ENCODE assay signal across 17 cellular contexts in genomic region chrX:112819813-112820212, GRCh38. TPM values are rescaled to one million over a fixed set of nuclear protein-coding genes. Genes with fewer than 3 reads are reported as not detected.
DNase-seq lines count a peak whose midpoint lies in the region; ATAC-seq and TF ChIP-seq lines count a peak whose summit lies in the region.
"Had no signal": no experiment of that assay in that cellular context is flagged by ENCODE, and none has a peak within 500 bp of the region (broad histone marks: within the 10 kb centered on the region; RNA-seq: fewer than 3 reads in every experiment).

No MANE protein-coding gene starts in this region.

- H4K5ac ChIP-seq in IMR-90 (ENCODE audit: low read depth, low read length): no peak overlapping the region

- peaks cover 38% of the 10 kb centered on the region for H3K36me3 Mint-ChIP-seq in mesothelial cell of epicardium

- H3K4me2 ChIP-seq in IMR-90 (ENCODE audit: low read depth, low read length): 0 out of 2 replicates have a peak overlapping the region, but pooled peaks have one; percentile 2
- peak overlapping the region; percentile 37 for H3K4me2 ChIP-seq in smooth muscle cell
- H3K4me2 ChIP-seq: SK-N-SH had no signal

- no peak overlapping the region for H2BK5ac ChIP-seq in IMR-90 (ENCODE audit: low read depth, low read length, poor library complexity, severe bottlenecking)

- no peak overlapping the region for H2BK120ac ChIP-seq in IMR-90 (ENCODE audit: low read depth, low read length)

- H3K27ac Mint-ChIP-seq in mesothelial cell of epicardium: peak overlapping the region; percentile 84

- no peak overlapping the region for H3K4me3 Mint-ChIP-seq in mesothelial cell of epicardium
- H3K4me3 Mint-ChIP-seq: CD8-positive, alpha-beta memory T cell had no signal

- peaks cover 5% of the 10 kb centered on the region; the same call in 1 of the 2 replicates for H4K20me1 ChIP-seq in IMR-90 (ENCODE audit: insufficient read depth, low read length)
- no peaks in the 10 kb centered on the region for H4K20me1 ChIP-seq in smooth muscle cell (ENCODE audit: low read depth)

- no peak overlapping the region for H3K14ac ChIP-seq in IMR-90 (replicated peaks; ENCODE audit: low read depth, low read length)

- peak; percentile 16; the same call in 1 of the 2 replicates for ATAC-seq in IMR-90 (ENCODE audit: low read depth)

- dilution Hi-C loops in IMR-90 (cut with HindIII; ENCODE audit: low sequenced_read_pairs, unreplicated experiment): no loop called here

- no peak overlapping the region for H2AFZ ChIP-seq in IMR-90 (replicated peaks; ENCODE audit: low read length, poor library complexity)
- no peak overlapping the region for H2AFZ ChIP-seq in smooth muscle cell (ENCODE audit: low read depth)

- no peak overlapping the region for H3K18ac ChIP-seq in IMR-90 (ENCODE audit: low read depth, low read length)

- no peak overlapping the region for H3K9ac ChIP-seq in IMR-90 (ENCODE audit: low read depth, low read length)
- no peak overlapping the region for H3K9ac ChIP-seq in smooth muscle cell (ENCODE audit: low read depth)
- H3K9ac ChIP-seq: SK-N-SH had no signal

- peaks cover 4% of the 10 kb centered on the region for H3K79me2 ChIP-seq in smooth muscle cell (ENCODE audit: low read depth)

- H2BK20ac ChIP-seq in IMR-90 (ENCODE audit: low read depth, low read length): no peak overlapping the region

- no peaks in the 10 kb centered on the region for H3K36me3 ChIP-seq in IMR-90 (ENCODE audit: control insufficient read depth, insufficient read depth, low read length)
- no peaks in the 10 kb centered on the region for H3K36me3 ChIP-seq in smooth muscle cell (ENCODE audit: low read depth)

- POLR2A ChIA-PET in IMR-90 (lab: Charles Lee; ENCODE audit: unreplicated experiment): no interaction called here

- whole genome bisulfite sequencing in IMR-90 (ENCODE audit: extremely low coverage in 2 of 2, insufficient read length in 1 of 2), 2 experiments: no CpG with 5 or more reads among the region's 1 CpG
- WGBS in smooth muscle cell (ENCODE audit: low lambda C conversion rate): 68% methylated on average over 1 of the region's 1 CpG

- no peaks in the 10 kb centered on the region for H3K79me1 ChIP-seq in IMR-90 (ENCODE audit: low read depth in 1 of 2, low read length in 2 of 2)

- no peak overlapping the region for H3K27ac ChIP-seq in IMR-90 (ENCODE audit: insufficient read depth, low read length)
- H3K27ac ChIP-seq in smooth muscle cell (ENCODE audit: low read depth): no peak overlapping the region

- no peak overlapping the region for H3K4me3 ChIP-seq in IMR-90 (ENCODE audit: insufficient read depth, low read depth, low read length)
- no peak overlapping the region for H3K4me3 ChIP-seq in smooth muscle cell

- H3K9me1 ChIP-seq in IMR-90 (ENCODE audit: insufficient read depth, low read length): peaks cover 5% of the 10 kb centered on the region; the same call in 1 of the 2 replicates

- H3K27me3 ChIP-seq in IMR-90 (ENCODE audit: control insufficient read depth, insufficient read depth, low read length): peaks cover 7% of the 10 kb centered on the region; the same call in 1 of the 2 replicates
- H3K27me3 ChIP-seq in smooth muscle cell (ENCODE audit: low read depth): no peaks in the 10 kb centered on the region

- H3K9me3 ChIP-seq in IMR-90 (ENCODE audit: control insufficient read depth, insufficient read depth, low read length): no peaks in the 10 kb centered on the region
- H3K9me3 ChIP-seq in smooth muscle cell (replicated peaks; ENCODE audit: low read depth): no peaks in the 10 kb centered on the region
- H3K9me3 ChIP-seq: SK-N-SH had no signal

- H4K91ac ChIP-seq in IMR-90 (ENCODE audit: insufficient read depth, low read depth, low read length): no peak overlapping the region

- TF ChIP-seq RAD21 in IMR-90 (IDR thresholded peaks at IDR 0.05; ENCODE audit: low read length): no peak

- H3K23ac ChIP-seq in IMR-90 (ENCODE audit: low read depth, low read length): no peak overlapping the region

- peaks cover 51% of the 10 kb centered on the region for H3K4me1 Mint-ChIP-seq in mesothelial cell of epicardium
- H3K4me1 Mint-ChIP-seq: CD8-positive, alpha-beta memory T cell had no signal

- in situ Hi-C loops in IMR-90 (cut with MboI; ENCODE audit: low sequenced_read_pairs): no loop called here

- H3K56ac ChIP-seq in IMR-90 (ENCODE audit: extremely low read depth, insufficient read depth, low read length): no peak overlapping the region

- no peaks in the 10 kb centered on the region for H3K27me3 Mint-ChIP-seq in mesothelial cell of epicardium (ENCODE audit: low read depth)

- H3K4me1 ChIP-seq in IMR-90 (ENCODE audit: control insufficient read depth, insufficient read depth, low read length) (peaks cover 6% of the 10 kb centered on the region), smooth muscle cell (ENCODE audit: low read depth) (peaks cover 28% of the 10 kb centered on the region)

- TF ChIP-seq CTCF in IMR-90 (conservative IDR thresholded peaks at IDR 0.05; ENCODE audit: low read depth, low read length): no peak
- TF ChIP-seq CTCF in mesothelial cell of epicardium (IDR thresholded peaks at IDR 0.05; ENCODE audit: unreplicated experiment): no peak
- no peak for TF ChIP-seq CTCF in smooth muscle cell (IDR thresholded peaks at IDR 0.05; ENCODE audit: borderline replicate concordance, insufficient read depth, poor library complexity, severe bottlenecking)

- no peaks in the 10 kb centered on the region for H3F3A ChIP-seq in smooth muscle cell (ENCODE audit: low read depth)

- intact Hi-C loops in IMR-90 (cut with micrococcal nuclease): loop anchor here (2.0 kb wide), 1 partner anchor 21 kb away; the partner anchor contains the start of gene AMOT

- no peak overlapping the region for H2AK9ac ChIP-seq in IMR-90 (replicated peaks; ENCODE audit: low read depth, low read length, poor library complexity)

- CTCF ChIA-PET in IMR-90 (lab: Yijun Ruan, JAX): no interaction called here

- no peak overlapping the region for H2AK5ac ChIP-seq in IMR-90 (ENCODE audit: low read depth, low read length)

- H3K9me3 Mint-ChIP-seq in mesothelial cell of epicardium: no peaks in the 10 kb centered on the region
- H3K9me3 Mint-ChIP-seq: CD8-positive, alpha-beta memory T cell had no signal

- BruUV-seq in IMR-90 (replicated peaks; lab: Mats Ljungman, UMichigan): no TSS peak

- no peak overlapping the region for H3K4ac ChIP-seq in IMR-90 (ENCODE audit: low read depth, low read length)

- DNase-seq in IMR-90 (no peak), NCI-H69 (lab: John Stamatoyannopoulos, UW) (peak; percentile 31), mesothelial cell of epicardium (ENCODE audit: low spot score in 2 of 2, unreplicated experiment in 2 of 2) (no peak), smooth muscle cell (lab: John Stamatoyannopoulos, UW; ENCODE audit: unreplicated experiment) (no peak), anterior cingulate cortex (lab: John Stamatoyannopoulos, UW) (no peak), pons (ENCODE audit: low spot score) (no peak), COLO668 (lab: John Stamatoyannopoulos, UW; ENCODE audit: unreplicated experiment) (no peak)
- DNase-seq: C1 segment of cervical spinal cord; CD8-positive, alpha-beta memory T cell; DMS79; GOT3; MV-4-11; NCI-H187 treated with DMSO at 0.1 percent for 48 hours; NCI-H82; OCI-M1; SHP77 treated with DMSO at 0.1 percent for 48 hours; SK-N-SH had no signal

- no peak for TF ChIP-seq POLR2A in IMR-90 (IDR thresholded peaks at IDR 0.05; ENCODE audit: low read depth, low read length)

- no peak overlapping the region for H2BK15ac ChIP-seq in IMR-90 (ENCODE audit: low read depth, low read length)

- no peak overlapping the region for H4K8ac ChIP-seq in IMR-90 (ENCODE audit: low read depth in 2 of 2, low read length in 2 of 2)

TF ChIP-seq in IMR-90, 13 proteins besides CTCF, POLR2A, EP300 and RAD21:
- no peak for TF ChIP-seq NFE2L2 (IDR thresholded peaks at IDR 0.05; ENCODE audit: low read depth, low read length)
- TF ChIP-seq RFX5 (IDR thresholded peaks at IDR 0.05; ENCODE audit: low read depth, low read length): no peak
- TF ChIP-seq MAZ (IDR thresholded peaks at IDR 0.05; ENCODE audit: borderline replicate concordance, low read depth, low read length): no peak
- no peak for TF ChIP-seq MXI1 (IDR thresholded peaks at IDR 0.05; ENCODE audit: borderline replicate concordance, low read depth, low read length)
- no peak for TF ChIP-seq FOS (IDR thresholded peaks at IDR 0.05; ENCODE audit: low read depth, low read length)
- no peak for TF ChIP-seq CHD1 (IDR thresholded peaks at IDR 0.05; ENCODE audit: low read depth, low read length)
- no peak for TF ChIP-seq RCOR1 (IDR thresholded peaks at IDR 0.05; ENCODE audit: insufficient replicate concordance, low read length)
- TF ChIP-seq SMC3 (IDR thresholded peaks at IDR 0.05; ENCODE audit: low read depth, low read length): no peak
- no peak for TF ChIP-seq MAFK (IDR thresholded peaks at IDR 0.05; ENCODE audit: low read depth, low read length)
- TF ChIP-seq BHLHE40 (IDR thresholded peaks at IDR 0.05; ENCODE audit: low read depth, low read length): no peak
- TF ChIP-seq USF2 (IDR thresholded peaks at IDR 0.05; ENCODE audit: low read depth, low read length): no peak
- no peak for TF ChIP-seq ELK1 (IDR thresholded peaks at IDR 0.05; ENCODE audit: borderline replicate concordance, low read depth, low read length)
- TF ChIP-seq CEBPB (IDR thresholded peaks at IDR 0.05; ENCODE audit: low read depth, low read length): no peak

RNA-seq across cellular contexts. Expression of gene AMOT, which starts 20.8 kb away (rescaled TPM):
- total RNA-seq in IMR-90 (2012; rRNA removed) (5.3 and 9.1 TPM in 2 replicates), mesothelial cell of epicardium (343 to 361 TPM (median 359 TPM) in 3 replicates), smooth muscle cell (56.9 and 66.6 TPM in 2 replicates)
- polyA plus RNA-seq in IMR-90 (2012; rRNA removed) (4.7 TPM in 2 replicates), smooth muscle cell (10.0 and 37.9 TPM in 2 replicates)
- 1.9 and 3.1 TPM in 2 replicates for polyA plus RNA-seq in IMR-90 (2012; cell fraction: cytosol; rRNA removed)
- polyA plus RNA-seq in IMR-90 (2012; cell fraction: nucleus; rRNA removed; ENCODE audit: low replicate concordance): 3.6 and 5.4 TPM in 2 replicates
